ENCODE assay signal across 8 cellular contexts in the genomic region with DNA sequence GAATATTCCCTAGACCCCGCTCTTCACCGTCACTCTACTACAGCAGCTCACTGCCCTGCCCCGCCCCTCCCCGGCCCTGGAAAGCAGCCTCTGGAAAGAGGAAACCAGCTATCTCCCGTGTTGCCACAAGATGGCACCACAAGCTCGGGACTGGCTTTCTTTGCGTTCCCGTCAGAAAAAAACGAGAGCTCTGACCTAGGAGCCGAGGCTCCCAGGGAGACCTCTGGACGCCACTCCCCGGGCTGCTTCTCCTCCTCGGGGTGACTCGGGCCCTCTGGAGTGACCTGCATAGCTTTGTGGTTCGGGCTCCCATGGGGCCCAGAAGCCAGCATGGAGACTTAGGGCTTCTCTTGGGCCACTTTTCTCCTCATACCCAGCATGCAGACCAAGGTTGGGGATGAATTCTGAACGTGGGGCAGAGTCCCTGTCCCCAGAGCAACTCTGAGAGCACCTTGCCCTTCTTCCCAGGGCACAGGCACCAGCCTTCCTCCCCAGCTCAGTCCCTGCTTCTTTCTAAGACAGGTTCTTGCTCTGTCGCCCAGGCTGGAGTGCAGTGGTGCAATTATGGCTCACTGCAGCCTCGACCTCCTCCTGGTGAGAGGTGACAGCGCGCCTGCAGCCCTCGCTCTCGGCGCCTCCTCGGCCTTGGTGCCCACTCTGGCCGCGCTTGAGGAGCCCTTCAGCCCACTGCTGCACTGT. TPM values are rescaled to one million over a fixed set of nuclear protein-coding genes. Genes with fewer than 3 reads are reported as not detected.
A peak's percentile ranks its signal among the peaks of the same experiment; 100 is the strongest.
DNase-seq lines count a peak whose midpoint lies in the region; ATAC-seq and TF ChIP-seq lines count a peak whose summit lies in the region.

No MANE protein-coding gene starts in this region.

- H3K36me3 ChIP-seq in ascending aorta = no peaks in the 10 kb centered on the region
- no peaks in the 10 kb centered on the region for H3K36me3 ChIP-seq in hepatocyte (replicated peaks; ENCODE audit: insufficient read depth, low read depth)
- no peaks in the 10 kb centered on the region for H3K36me3 ChIP-seq in gastrocnemius medialis

- 31% methylated on average over 24 of the region's 26 CpGs for WGBS in hepatocyte (ENCODE audit: low lambda C conversion rate, missing lambda C conversion rate)

- intact Hi-C loops in ascending aorta (cut with DNase I) = loop anchor here (1.0 to 5.0 kb wide), 4 partner anchors 21 to 350 kb away; a partner anchor contains a TSS
- intact Hi-C loops in gastrocnemius medialis (cut with DNase I; ENCODE audit: low total_unique reads) = loop anchor here (1.0 to 10.0 kb wide), 3 partner anchors 64 to 349 kb away; no protein-coding TSS in a partner anchor

- H4K20me1 ChIP-seq in hepatocyte (ENCODE audit: insufficient read depth, poor library complexity, severe bottlenecking) = no peaks in the 10 kb centered on the region

- H3K4me1 ChIP-seq in ascending aorta (peaks cover 0 to 8% of the 10 kb centered on the region in 2 donors), hepatocyte (ENCODE audit: insufficient read depth) (no peaks in the 10 kb centered on the region), gastrocnemius medialis (peaks cover 0 to 3% of the 10 kb centered on the region in 2 donors)

- no peak overlapping the region for H3K27ac ChIP-seq in ascending aorta
- no peak overlapping the region for H3K27ac ChIP-seq in hepatocyte
- no peak overlapping the region for H3K27ac ChIP-seq in gastrocnemius medialis

- in situ Hi-C loops in gastrocnemius medialis (cut with MboI; ENCODE audit: low sequenced_read_pairs in 4 of 4) = loop anchor here in 1 of 4 donors (25.0 kb wide), 1 partner anchor 339 kb away; no protein-coding TSS in a partner anchor

- H3K4me3 ChIP-seq in ascending aorta = peak overlapping the region; percentile 39 to 50
- H3K4me3 ChIP-seq in hepatocyte = no peak overlapping the region
- H3K4me3 ChIP-seq in gastrocnemius medialis = peak overlapping the region; percentile 19 to 35 (median 28)

- DNase-seq in NCI-H2081 (lab: John Stamatoyannopoulos, UW) (peak; percentile 85 to 86), NCI-H2081 treated with DMSO at 0.1 percent for 48 hours (lab: John Stamatoyannopoulos, UW) (no peak), NCI-H1694 treated with DMSO at 0.1 percent for 48 hours (lab: John Stamatoyannopoulos, UW) (peak; percentile 59), T1000 (lab: John Stamatoyannopoulos, UW) (peak; percentile 83), ascending aorta (ENCODE audit: low spot score in 2 of 2) (peak; percentile 21 to 93), hepatocyte (ENCODE audit: low spot score) (peak; percentile 92), gastrocnemius medialis (peak; percentile 64 to 76)

- H2AFZ ChIP-seq in hepatocyte = peak overlapping the region; percentile 55

- TF ChIP-seq CTCF in ascending aorta (IDR thresholded peaks at IDR 0.05) = peak; percentile 90 to 92 (median 91)
- TF ChIP-seq CTCF in hepatocyte (IDR thresholded peaks at IDR 0.05; ENCODE audit: poor library complexity) = peak; percentile 96
- peak; percentile 75 to 90 (median 87) for TF ChIP-seq CTCF in gastrocnemius medialis (IDR thresholded peaks at IDR 0.05 in 4 of 5, conservative IDR thresholded peaks at IDR 0.05 in 1 of 5)

- peak; percentile 95 to 99 for ATAC-seq in gastrocnemius medialis
- no peak for ATAC-seq in GM18502 (IDR thresholded peaks at IDR 0.05; ENCODE audit: poor library complexity, unreplicated experiment)

- H3K4me2 ChIP-seq in hepatocyte = peak overlapping the region; percentile 72

- H3K79me2 ChIP-seq in hepatocyte = no peaks in the 10 kb centered on the region

- TF ChIP-seq POLR2A in gastrocnemius medialis (IDR thresholded peaks at IDR 0.05) = no peak

- H3K9me2 ChIP-seq in hepatocyte (replicated peaks; ENCODE audit: insufficient read depth) = no peaks in the 10 kb centered on the region

- H3K9me3 ChIP-seq in ascending aorta = no peaks in the 10 kb centered on the region
- H3K9me3 ChIP-seq in hepatocyte (ENCODE audit: low read depth) = no peaks in the 10 kb centered on the region
- no peaks in the 10 kb centered on the region for H3K9me3 ChIP-seq in gastrocnemius medialis

- no peaks in the 10 kb centered on the region for H3K27me3 ChIP-seq in ascending aorta
- no peaks in the 10 kb centered on the region for H3K27me3 ChIP-seq in hepatocyte
- peaks cover 0 to 3% (median 0%) of the 10 kb centered on the region in 3 donors for H3K27me3 ChIP-seq in gastrocnemius medialis

RNA-seq across cellular contexts. Expression of a gene that starts 19.0 kb away (rescaled TPM):
- 15.3 TPM for total RNA-seq in ascending aorta
- total RNA-seq in hepatocyte = 10.3 and 14.2 TPM in 2 replicates
- 19.8 and 21.0 TPM in 2 replicates for polyA plus RNA-seq in hepatocyte
- total RNA-seq in gastrocnemius medialis = 10 to 100 TPM; 15.2 to 28.8 (median 16.9) TPM

RNA-seq across cellular contexts. Expression of a gene that starts 21.4 kb away (rescaled TPM):
- 227 TPM for total RNA-seq in ascending aorta
- 9.7 and 15.7 TPM in 2 replicates for total RNA-seq in hepatocyte
- 29.9 and 38.8 TPM in 2 replicates for polyA plus RNA-seq in hepatocyte
- total RNA-seq in gastrocnemius medialis = 10 to 100 TPM; 17.3 to 42.1 (median 21.2) TPM

RNA-seq across cellular contexts. Expression of a gene that starts 46.9 kb away (rescaled TPM):
- total RNA-seq in ascending aorta = 260 TPM
- 35.6 and 44.5 TPM in 2 replicates for total RNA-seq in hepatocyte
- polyA plus RNA-seq in hepatocyte = 96.9 and 136 TPM in 2 replicates
- 10 to 100 TPM in 1 of 4 donors, 1 to 10 TPM in 3; 4.9 to 11.2 (median 5.7) TPM for total RNA-seq in gastrocnemius medialis
